ENCODE assay signal across 14 cellular contexts in genomic region chr5:159175547-159175946, GRCh38. TPM values are rescaled to one million over a fixed set of nuclear protein-coding genes. Genes with fewer than 3 reads are reported as not detected.
DNase-seq lines count a peak whose midpoint lies in the region; ATAC-seq and TF ChIP-seq lines count a peak whose summit lies in the region.
"Had no signal": no experiment of that assay in that cellular context is flagged by ENCODE, and none has a peak within 500 bp of the region (broad histone marks: within the 10 kb centered on the region; RNA-seq: fewer than 3 reads in every experiment).

No MANE protein-coding gene starts in this region.

- H3K36me3 Mint-ChIP-seq in T-cell: peaks cover 35% of the 10 kb centered on the region
- H3K36me3 Mint-ChIP-seq in effector memory CD8-positive, alpha-beta T cell (ENCODE audit: insufficient read depth): peaks cover 48% of the 10 kb centered on the region
- peaks cover 0 to 67% (median 15%) of the 10 kb centered on the region in 3 donors for H3K36me3 Mint-ChIP-seq in naive thymus-derived CD8-positive, alpha-beta T cell

- DNase-seq in D341Med (ENCODE audit: low spot score) (peak; percentile 43), T-cell (peak in 1 of 34 experiments; percentile 1), SIG-M5 (lab: John Stamatoyannopoulos, UW) (no peak), SW480 (ENCODE audit: low spot score) (no peak), GM13976 (ENCODE audit: low spot score) (no peak), NCI-H2107 treated with DMSO at 0.1 percent for 48 hours (lab: John Stamatoyannopoulos, UW; ENCODE audit: unreplicated experiment) (no peak)
- no peak for DNase-seq in effector memory CD8-positive, alpha-beta T cell
- DNase-seq in naive thymus-derived CD8-positive, alpha-beta T cell: peak in 3 of 10 donors; percentile 13 to 28 (median 25)
- DNase-seq: activated CD4-positive, CD25-positive, alpha-beta regulatory T cell treated with anti-CD3 and anti-CD28 coated beads, Interleukin-2, amount 50 U/mL, for 72 hours; NCI-H1105; stimulated activated CD4-positive, alpha-beta T cell treated with anti-CD3 and anti-CD28 coated beads, Interleukin-1b, Interleukin-23, amount 100 ng/mL, for 48 hours; tibial artery had no signal

- no peaks in the 10 kb centered on the region for H3K9me3 Mint-ChIP-seq in T-cell
- no peaks in the 10 kb centered on the region for H3K9me3 Mint-ChIP-seq in effector memory CD8-positive, alpha-beta T cell
- H3K9me3 Mint-ChIP-seq in naive thymus-derived CD8-positive, alpha-beta T cell: no peaks in the 10 kb centered on the region
- H3K9me3 Mint-ChIP-seq: brain, nephron had no signal

- H3K4me1 Mint-ChIP-seq in T-cell: peaks cover 50 to 65% (median 59%) of the 10 kb centered on the region in 3 donors
- peaks cover 7 to 37% of the 10 kb centered on the region in 2 donors for H3K4me1 Mint-ChIP-seq in effector memory CD8-positive, alpha-beta T cell (ENCODE audit: low read depth in 2 of 2)
- peaks cover 12 to 59% (median 41%) of the 10 kb centered on the region in 4 donors for H3K4me1 Mint-ChIP-seq in naive thymus-derived CD8-positive, alpha-beta T cell

- POLR2A ChIA-PET in T-cell (lab: Charles Lee): interaction anchor here in 1 of 2 donors (0.6 to 1.1 kb wide), 3 partner anchors 11 to 38 kb away, joined by 3 to 5 read pairs (median 3); no protein-coding TSS in a partner anchor
- POLR2A ChIA-PET in naive thymus-derived CD8-positive, alpha-beta T cell (lab: Charles Lee): interaction anchor here (1.3 to 1.6 kb wide), 2 partner anchors 15 to 33 kb away, joined by 4 to 6 read pairs; no protein-coding TSS in a partner anchor

- peak overlapping the region in 2 of 3 donors; percentile 50 to 53 for H3K4me3 Mint-ChIP-seq in T-cell
- peak overlapping the region in 1 of 2 donors; percentile 5 for H3K4me3 Mint-ChIP-seq in effector memory CD8-positive, alpha-beta T cell
- H3K4me3 Mint-ChIP-seq in naive thymus-derived CD8-positive, alpha-beta T cell: peak overlapping the region in 7 of 10 donors; percentile 38 to 75 (median 47)
- H3K4me3 Mint-ChIP-seq: brain, nephron had no signal

- H3K27me3 Mint-ChIP-seq in T-cell: no peaks in the 10 kb centered on the region
- no peaks in the 10 kb centered on the region for H3K27me3 Mint-ChIP-seq in effector memory CD8-positive, alpha-beta T cell
- H3K27me3 Mint-ChIP-seq in naive thymus-derived CD8-positive, alpha-beta T cell: no peaks in the 10 kb centered on the region
- H3K27me3 Mint-ChIP-seq: brain had no signal

- no peak for TF ChIP-seq CTCF in GM13976 (IDR thresholded peaks at IDR 0.05; ENCODE audit: borderline replicate concordance, control extremely low read depth, extremely low read depth, insufficient read depth, missing control alignments)

- in situ Hi-C loops in GM13976 (cut with MboI; ENCODE audit: low sequenced_read_pairs, unreplicated experiment): no loop called here

- peak; percentile 78 to 83 (median 80) for ATAC-seq in T-cell (replicated peaks in 1 of 4)
- ATAC-seq in effector memory CD8-positive, alpha-beta T cell (replicated peaks): peak; percentile 86
- peak; percentile 82 to 87 for ATAC-seq in naive thymus-derived CD8-positive, alpha-beta T cell

- CTCF ChIA-PET in T-cell (lab: Charles Lee): interaction anchor here in 1 of 2 donors (0.7 to 1.7 kb wide), 4 partner anchors 13 to 30 kb away, joined by 3 to 12 read pairs (median 4); no protein-coding TSS in a partner anchor

- H3K27ac Mint-ChIP-seq in T-cell: peak overlapping the region; percentile 79 to 90
- peak overlapping the region; percentile 29 to 33 for H3K27ac Mint-ChIP-seq in effector memory CD8-positive, alpha-beta T cell
- peak overlapping the region; percentile 10 to 90 (median 74) for H3K27ac Mint-ChIP-seq in naive thymus-derived CD8-positive, alpha-beta T cell

RNA-seq across cellular contexts. Expression of gene RNF145, which starts 33.8 kb away (rescaled TPM):
- total RNA-seq in T-cell: 10 to 100 TPM; 54.0 to 62.8 (median 60.1) TPM
- 10 to 100 TPM; 46.8 to 54.2 TPM for total RNA-seq in naive thymus-derived CD8-positive, alpha-beta T cell
- 10 to 100 TPM in 1 of 3 donors, 1 to 10 TPM in 2; 6.3 to 11.2 (median 7.4) TPM for polyA plus RNA-seq in naive thymus-derived CD8-positive, alpha-beta T cell

Comparison
In these comparisons a context has a peak if more than half of its experiments do, and no peak if none do; other contexts are left out.
1. H3K27ac Mint-ChIP-seq: peak in every context shown above with its lines; median percentile 84 in T-cell; 74 in naive thymus-derived CD8-positive, alpha-beta T cell; 31 in effector memory CD8-positive, alpha-beta T cell.